In genomic region chr19:44772969-44773368, GRCh38 we compare ENCODE assay signal across 23 cellular contexts. TPM values are rescaled to one million over a fixed set of nuclear protein-coding genes. Genes with fewer than 3 reads are reported as not detected.
DNase-seq lines count a peak whose midpoint lies in the region; ATAC-seq, FAIRE-seq and TF ChIP-seq lines count a peak whose summit lies in the region.
"Had no signal": no experiment of that assay in that cellular context is flagged by ENCODE, and none has a peak within 500 bp of the region (broad histone marks: within the 10 kb centered on the region; RNA-seq: fewer than 3 reads in every experiment).

No MANE protein-coding gene starts in this region.

- no peaks in the 10 kb centered on the region for H3K9me1 ChIP-seq in K562 (ENCODE audit: control insufficient read depth, insufficient read depth, low read length)

- TF ChIP-seq EP300 in K562 (IDR thresholded peaks at IDR 0.05; ENCODE audit: low read length): no peak

- H3K4me2 ChIP-seq in K562 (ENCODE audit: insufficient read depth, low read length): no peak overlapping the region
- H3K4me2 ChIP-seq: KMS-11 had no signal

- H3K36me3 ChIP-seq in K562 (ENCODE audit: control insufficient read depth, insufficient read depth, low read length): no peaks in the 10 kb centered on the region
- H3K36me3 ChIP-seq: SJSA1 had no signal

- no peak overlapping the region for H3K27ac ChIP-seq in K562 (ENCODE audit: extremely low read depth, low read depth, low read length)
- H3K27ac ChIP-seq: C4-2B, KMS-11 had no signal

- H2AFZ ChIP-seq in K562 (ENCODE audit: low read depth, low read length): no peak overlapping the region

- H3K27me3 ChIP-seq in K562 (ENCODE audit: control insufficient read depth in 2 of 2, insufficient read depth in 2 of 2, low read length in 2 of 2): no peaks in the 10 kb centered on the region
- H3K27me3 ChIP-seq: SJSA1 had no signal

- BruUV-seq in K562 (replicated peaks; lab: Mats Ljungman, UMichigan): no TSS peak

- intact Hi-C loops in K562 (cut with micrococcal nuclease): no loop called here

- no peaks in the 10 kb centered on the region for H3K9me3 ChIP-seq in K562 (replicated peaks; ENCODE audit: control insufficient read depth, insufficient read depth, low read depth, low read length)
- H3K9me3 ChIP-seq: SJSA1 had no signal

- H3K4me3 ChIP-seq in K562: no peak overlapping the region
- H3K4me3 ChIP-seq: SJSA1 had no signal

- H3K9ac ChIP-seq in K562 (ENCODE audit: insufficient read depth in 1 of 2, low read depth in 2 of 2, low read length in 2 of 2): no peak overlapping the region
- H3K9ac ChIP-seq: KMS-11 had no signal

- TF ChIP-seq POLR2A in K562 (conservative IDR thresholded peaks at IDR 0.05): no peak

- FAIRE-seq in K562 (lab: Jason Lieb, UNC) (peak; percentile 73), RCC 7860 (lab: Jason Lieb, UNC) (no peak)

- CTCF ChIA-PET in K562 (lab: Yijun Ruan, JAX; ENCODE audit: low intra/inter-chr PET ratio): interaction anchor here (0.8 kb wide), 1 partner anchor 84 kb away, joined by 5 read pairs; no protein-coding TSS in a partner anchor

- no peaks in the 10 kb centered on the region for H3K79me2 ChIP-seq in K562 (ENCODE audit: control insufficient read depth, insufficient read depth, low read length)

- POLR2A ChIA-PET in K562 (lab: Yijun Ruan, JAX): interaction anchor here (0.7 to 1.6 kb wide), 3 partner anchors 8 to 56 kb away, joined by 3 read pairs; no protein-coding TSS in a partner anchor

- WGBS in K562 (ENCODE audit: insufficient coverage, low coverage, missing lambda C conversion rate): 28% methylated on average over 3 of the region's 3 CpGs

- DNase-seq in HCEC 1CT: peak; percentile 29
- DNase-seq in LHCN-M2 (ENCODE audit: low read depth): peak; percentile 87
- no peak for DNase-seq in K562 (ENCODE audit: extremely low read depth in 1 of 4, low spot score in 3 of 4)
- peak; percentile 74 for DNase-seq in myocyte (ENCODE audit: low read depth)
- no peak for DNase-seq in RCC 7860 (ENCODE audit: low spot score)
- no peak for DNase-seq in retina
- DNase-seq: ACHN, DMS79 treated with DMSO at 0.1 percent for 48 hours, H9, NCI-H1048, NCI-H1436, NCI-H2029 treated with DMSO at 0.1 percent for 48 hours, NCI-H2171 treated with DMSO at 0.1 percent for 48 hours, NCI-H526 treated with DMSO at 0.1 percent for 48 hours, RPMI8226, SW 1271, T-helper 2 cell had no signal

- in situ Hi-C loops in K562 (cut with MboI): no loop called here

- H3K4me1 ChIP-seq in K562 (replicated peaks in 1 of 2; ENCODE audit: control insufficient read depth in 2 of 2, insufficient read depth in 2 of 2, low read length in 2 of 2): peaks cover 4 to 24% of the 10 kb centered on the region in 2 experiments; a peak in 3 of 5 replicates

- TF ChIP-seq CTCF in K562 (IDR thresholded peaks at IDR 0.05 in 2 of 3, conservative IDR thresholded peaks at IDR 0.05 in 1 of 3; ENCODE audit: insufficient read depth in 2 of 3, low read depth in 1 of 3, low read length in 3 of 3): no peak

- no peaks in the 10 kb centered on the region for H4K20me1 ChIP-seq in K562 (replicated peaks; ENCODE audit: control insufficient read depth, insufficient read depth, low read length)

- ATAC-seq in K562 (no peak), GM19397 (IDR thresholded peaks at IDR 0.05; ENCODE audit: unreplicated experiment) (no peak)

- no peak for TF ChIP-seq RAD21 in K562 (CRISPR knock-in tag; conservative IDR thresholded peaks at IDR 0.05 in 1 of 2, IDR thresholded peaks at IDR 0.05 in 1 of 2)

TF ChIP-seq in K562, 482 proteins besides CTCF, POLR2A, EP300 and RAD21:
- TF ChIP-seq ZFP36 (IDR thresholded peaks at IDR 0.05; ENCODE audit: low read depth, low read length, partially characterized antibody) (peak; percentile 60), CSDE1 (IDR thresholded peaks at IDR 0.05) (no peak), GABPA (tag; conservative IDR thresholded peaks at IDR 0.05; ENCODE audit: low read depth) (no peak)

RNA-seq across cellular contexts. Expression of gene CBLC, which starts 4.7 kb away (rescaled TPM):
- not detected in 2 replicates for total RNA-seq in LHCN-M2 (2014; rRNA removed)
- polyA plus RNA-seq in LHCN-M2 (2012): not detected
- not detected in 2 replicates for total RNA-seq in K562 (2011; cell fraction: chromatin; rRNA removed; ENCODE audit: low replicate concordance)
- not detected in 2 replicates for total RNA-seq in K562 (2011; cell fraction: nucleolus; rRNA removed)
- not detected in 2 replicates for total RNA-seq in K562 (2011; cell fraction: nucleoplasm; rRNA removed)
- total RNA-seq in K562 (2014; rRNA removed): 0.09 TPM in 1 of 2 replicates, not detected in the other
- not detected in 2 replicates for total RNA-seq in K562 (2014; rRNA removed; fragmentation: Illumina TruSeq; extraction: Trizol)
- total RNA-seq in K562 (2015; rRNA removed; fragmentation: Illumina TruSeq; extraction: Trizol): not detected in 2 replicates
- total RNA-seq in K562 (2021): not detected in 2 replicates
- polyA plus RNA-seq in K562 (2011; rRNA removed): not detected in 2 replicates
- not detected in 2 replicates for polyA plus RNA-seq in K562 (2011; cell fraction: cytosol; rRNA removed)
- not detected in 2 replicates for polyA plus RNA-seq in K562 (2011; cell fraction: nucleus; rRNA removed)
- not detected in 2 replicates for polyA plus RNA-seq in K562 (2012)
- not detected in 2 replicates for polyA plus RNA-seq in K562 (2014; fragmentation: Illumina TruSeq; extraction: Trizol)
- not detected for polyA plus RNA-seq in K562 (2014; fragmentation: Nextera tagmentation; extraction: Ambion mirVana)
- not detected in 2 replicates for polyA plus RNA-seq in K562 (2014; rRNA removed)
- polyA minus RNA-seq in K562 (2011; rRNA and poly(A)+ RNA removed): not detected in 2 replicates
- polyA minus RNA-seq in K562 (2011; cell fraction: cytosol; rRNA and poly(A)+ RNA removed): not detected in 2 replicates
- not detected in 2 replicates for polyA minus RNA-seq in K562 (2011; cell fraction: nucleus; rRNA and poly(A)+ RNA removed)
- not detected in 2 replicates for total RNA-seq in myocyte
- polyA plus RNA-seq in myocyte (2012): not detected
- total RNA-seq: G401, M059J, SJSA1 had no signal

RNA-seq across cellular contexts. Expression of gene BCL3, which starts 24.5 kb away (rescaled TPM):
- total RNA-seq in LHCN-M2 (2014; rRNA removed) (10.0 and 18.1 TPM in 2 replicates), K562 (2014; rRNA removed) (1.1 TPM in 2 replicates), K562 (2014; rRNA removed; fragmentation: Illumina TruSeq; extraction: Trizol) (0.07 TPM in 1 of 2 replicates, not detected in the other), K562 (2015; rRNA removed; fragmentation: Illumina TruSeq; extraction: Trizol) (0.33 and 0.72 TPM in 2 replicates), K562 (2021) (1.9 and 2.4 TPM in 2 replicates), myocyte (25.8 and 28.6 TPM in 2 replicates)
- polyA plus RNA-seq in LHCN-M2 (2012): 5.9 TPM
- total RNA-seq in K562 (2011; cell fraction: chromatin; rRNA removed; ENCODE audit: low replicate concordance): 3.7 and 11.5 TPM in 2 replicates
- 6.4 and 6.8 TPM in 2 replicates for total RNA-seq in K562 (2011; cell fraction: nucleolus; rRNA removed)
- total RNA-seq in K562 (2011; cell fraction: nucleoplasm; rRNA removed): 2.5 and 7.1 TPM in 2 replicates
- polyA plus RNA-seq in K562 (2011; rRNA removed) (0.28 and 1.2 TPM in 2 replicates), K562 (2014; fragmentation: Illumina TruSeq; extraction: Trizol) (0.67 and 0.93 TPM in 2 replicates), K562 (2014; fragmentation: Nextera tagmentation; extraction: Ambion mirVana) (under 1 TPM in 1 of 2 experiments, not detected in 1; 0.03 TPM), K562 (2014; rRNA removed) (0.97 and 2.4 TPM in 2 replicates)
- polyA plus RNA-seq in K562 (2011; cell fraction: cytosol; rRNA removed): 0.43 and 2.4 TPM in 2 replicates
- 5.5 and 6.5 TPM in 2 replicates for polyA plus RNA-seq in K562 (2011; cell fraction: nucleus; rRNA removed)
- polyA plus RNA-seq in K562 (2012): 2.5 and 9.1 TPM in 2 replicates
- polyA minus RNA-seq in K562 (2011; rRNA and poly(A)+ RNA removed): 0.21 TPM in 1 of 2 replicates, not detected in the other
- polyA minus RNA-seq in K562 (2011; cell fraction: cytosol; rRNA and poly(A)+ RNA removed): 2.5 TPM in 2 replicates
- polyA minus RNA-seq in K562 (2011; cell fraction: nucleus; rRNA and poly(A)+ RNA removed): 0.78 and 2.3 TPM in 2 replicates
- 8.1 TPM for polyA plus RNA-seq in myocyte (2012)

RNA-seq across cellular contexts. Expression of gene BCAM, which starts 35.9 kb away (rescaled TPM):
- total RNA-seq in LHCN-M2 (2014; rRNA removed) (3.3 and 3.5 TPM in 2 replicates), K562 (2014; rRNA removed) (0.14 and 0.41 TPM in 2 replicates), K562 (2014; rRNA removed; fragmentation: Illumina TruSeq; extraction: Trizol) (0.06 and 0.07 TPM in 2 replicates), K562 (2015; rRNA removed; fragmentation: Illumina TruSeq; extraction: Trizol) (0.33 and 0.38 TPM in 2 replicates), K562 (2021) (1.3 and 1.9 TPM in 2 replicates), myocyte (590 and 678 TPM in 2 replicates)
- 3.6 TPM for polyA plus RNA-seq in LHCN-M2 (2012)
- total RNA-seq in K562 (2011; cell fraction: chromatin; rRNA removed; ENCODE audit: low replicate concordance): 3.4 and 9.2 TPM in 2 replicates
- 3.7 and 5.5 TPM in 2 replicates for total RNA-seq in K562 (2011; cell fraction: nucleolus; rRNA removed)
- total RNA-seq in K562 (2011; cell fraction: nucleoplasm; rRNA removed): 3.0 and 4.9 TPM in 2 replicates
- polyA plus RNA-seq in K562 (2011; rRNA removed) (0.18 and 1.5 TPM in 2 replicates), K562 (2014; fragmentation: Illumina TruSeq; extraction: Trizol) (0.45 and 0.47 TPM in 2 replicates), K562 (2014; fragmentation: Nextera tagmentation; extraction: Ambion mirVana) (not detected), K562 (2014; rRNA removed) (0.76 and 1.1 TPM in 2 replicates)
- polyA plus RNA-seq in K562 (2011; cell fraction: cytosol; rRNA removed): 0.31 and 0.64 TPM in 2 replicates
- 4.7 and 6.3 TPM in 2 replicates for polyA plus RNA-seq in K562 (2011; cell fraction: nucleus; rRNA removed)
- polyA plus RNA-seq in K562 (2012): 1.6 and 3.8 TPM in 2 replicates
- 0.56 and 0.72 TPM in 2 replicates for polyA minus RNA-seq in K562 (2011; rRNA and poly(A)+ RNA removed)
- polyA minus RNA-seq in K562 (2011; cell fraction: cytosol; rRNA and poly(A)+ RNA removed): 2.5 and 2.6 TPM in 2 replicates
- polyA minus RNA-seq in K562 (2011; cell fraction: nucleus; rRNA and poly(A)+ RNA removed): 0.94 and 1.2 TPM in 2 replicates
- 110 TPM for polyA plus RNA-seq in myocyte (2012)

Comparison
In these comparisons a context has a peak if more than half of its experiments do, and no peak if none do; other contexts are left out.
1. DNase-seq: peak in HCEC 1CT (single experiment), LHCN-M2 (single experiment) and myocyte (single experiment); none in K562 (0 of 4), RCC 7860 (single experiment) and retina (single experiment).
2. RNA of gene BCAM, which starts 35.9 kb away (total RNA-seq): 590 to 678 TPM in myocyte; 3.3 to 3.5 TPM in LHCN-M2 and 0.06 to 9.2 TPM in K562; every median in the first group is over 10 times any median in the second.